ENCODE assay signal across 18 cellular contexts in genomic region chr11:18294862-18295261, GRCh38. TPM values are rescaled to one million over a fixed set of nuclear protein-coding genes. Genes with fewer than 3 reads are reported as not detected.
DNase-seq lines count a peak whose midpoint lies in the region; ATAC-seq lines count a peak whose summit lies in the region.
"Had no signal": no experiment of that assay in that cellular context is flagged by ENCODE, and none has a peak within 500 bp of the region (broad histone marks: within the 10 kb centered on the region; RNA-seq: fewer than 3 reads in every experiment).

No MANE protein-coding gene starts in this region.

- no peaks in the 10 kb centered on the region for H3K27me3 Mint-ChIP-seq in activated naive CD4-positive, alpha-beta T cell treated with anti-CD3 and anti-CD28 coated beads for 36 hours (ENCODE audit: low read depth)
- H3K27me3 Mint-ChIP-seq: CD4-positive, CD25-positive, alpha-beta regulatory T cell had no signal

- H3K27ac Mint-ChIP-seq in activated naive CD4-positive, alpha-beta T cell treated with anti-CD3 and anti-CD28 coated beads for 36 hours, result no peak overlapping the region
- H3K27ac Mint-ChIP-seq: activated T-helper 1 cell treated with anti-CD3 and anti-CD28 coated beads, Interleukin-12 subunit alpha, Interleukin-12 subunit beta, Interleukin-2, Interleukin-4 antibody, amounts not matched to agents 30 ng/mL and 10 ng/mL and 1 ng/mL, durations not matched to agents 14 hours and 24 hours and 36 hours; CD4-positive, CD25-positive, alpha-beta regulatory T cell; GM23338 had no signal

- peaks cover 2% of the 10 kb centered on the region for H3K4me1 Mint-ChIP-seq in activated naive CD4-positive, alpha-beta T cell treated with anti-CD3 and anti-CD28 coated beads for 36 hours (ENCODE audit: low read depth)
- H3K4me1 Mint-ChIP-seq: GM23338 had no signal

- intact Hi-C loops in activated naive CD4-positive, alpha-beta T cell treated with anti-CD3 and anti-CD28 coated beads for 36 hours (cut with micrococcal nuclease), result loop anchor here (2.0 kb wide), 1 partner anchor 26 kb away; no protein-coding TSS in a partner anchor

- no peaks in the 10 kb centered on the region for H3K9me3 Mint-ChIP-seq in activated naive CD4-positive, alpha-beta T cell treated with anti-CD3 and anti-CD28 coated beads for 36 hours
- H3K9me3 Mint-ChIP-seq: activated T-helper 1 cell treated with anti-CD3 and anti-CD28 coated beads, Interleukin-12 subunit alpha, Interleukin-12 subunit beta, Interleukin-2, Interleukin-4 antibody, amounts not matched to agents 30 ng/mL and 10 ng/mL and 1 ng/mL, durations not matched to agents 14 hours and 24 hours and 36 hours; CD4-positive, CD25-positive, alpha-beta regulatory T cell; GM23338 had no signal

- CTCF ChIA-PET in activated naive CD4-positive, alpha-beta T cell treated with anti-CD3 and anti-CD28 coated beads for 36 hours (lab: Charles Lee), result interaction anchor here (0.6 to 1.8 kb wide), 4 partner anchors 9 to 180 kb away, joined by 3 to 13 read pairs (median 4); no protein-coding TSS in a partner anchor

- no peak overlapping the region for H3K4me3 Mint-ChIP-seq in activated naive CD4-positive, alpha-beta T cell treated with anti-CD3 and anti-CD28 coated beads for 36 hours
- H3K4me3 Mint-ChIP-seq: activated T-helper 1 cell treated with anti-CD3 and anti-CD28 coated beads, Interleukin-12 subunit alpha, Interleukin-12 subunit beta, Interleukin-2, Interleukin-4 antibody, amounts not matched to agents 30 ng/mL and 10 ng/mL and 1 ng/mL, durations not matched to agents 14 hours and 24 hours and 36 hours; CD4-positive, CD25-positive, alpha-beta regulatory T cell; GM23338 had no signal

- DNase-seq in activated naive CD4-positive, alpha-beta T cell treated with anti-CD3 and anti-CD28 coated beads for 36 hours, result peak; percentile 10
- no peak for DNase-seq in activated naive CD4-positive, alpha-beta T cell treated with Interleukin-2 at 50 U/mL for 16 hours
- no peak for DNase-seq in stimulated activated naive CD8-positive, alpha-beta T cell treated with anti-CD3 and anti-CD28 coated beads, Interleukin-15, Interleukin-2, amounts not matched to agents 100 U/mL and 50 U/mL, for 24 hours
- no peak for DNase-seq in stimulated activated CD8-positive, alpha-beta memory T cell treated with anti-CD3 and anti-CD28 coated beads, Interleukin-4, amount 100 ng/mL, for 48 hours
- no peak for DNase-seq in NCI-H774 (lab: John Stamatoyannopoulos, UW)
- DNase-seq in DMS79 (lab: John Stamatoyannopoulos, UW), result no peak
- DNase-seq: cortex of kidney, islet precursor cell, NCI-H1105 treated with DMSO at 0.1 percent for 48 hours, NCI-H2107, NCI-H510A treated with DMSO at 0.1 percent for 48 hours had no signal

- ATAC-seq in GM19395 (IDR thresholded peaks at IDR 0.05; ENCODE audit: unreplicated experiment), result peak; percentile 88
- peak; percentile 82 for ATAC-seq in HG03097 (IDR thresholded peaks at IDR 0.05; ENCODE audit: low FRiP score, unreplicated experiment)
- peak; percentile 23 for ATAC-seq in stimulated activated naive CD8-positive, alpha-beta T cell treated with anti-CD3 and anti-CD28 coated beads, Interleukin-15, Interleukin-2, amounts not matched to agents 100 U/mL and 50 U/mL, for 24 hours
- ATAC-seq: GM23338 had no signal

- H3K36me3 Mint-ChIP-seq in activated naive CD4-positive, alpha-beta T cell treated with anti-CD3 and anti-CD28 coated beads for 36 hours (ENCODE audit: low read depth), result peaks cover 60% of the 10 kb centered on the region

RNA-seq across cellular contexts. Expression of gene HPS5, which starts 27.1 kb away (rescaled TPM):
- 10 to 100 TPM; 21.7 to 21.9 TPM for total RNA-seq in activated naive CD4-positive, alpha-beta T cell treated with anti-CD3 and anti-CD28 coated beads for 36 hours

RNA-seq across cellular contexts. Expression of gene GTF2H1, which starts 27.5 kb away (rescaled TPM):
- 10 to 100 TPM; 33.4 to 34.1 TPM for total RNA-seq in activated naive CD4-positive, alpha-beta T cell treated with anti-CD3 and anti-CD28 coated beads for 36 hours

RNA-seq across cellular contexts. Expression of gene SAA1, which starts 28.8 kb away (rescaled TPM):
- total RNA-seq in activated naive CD4-positive, alpha-beta T cell treated with anti-CD3 and anti-CD28 coated beads for 36 hours, result not detected
- total RNA-seq: activated T-helper 1 cell treated with anti-CD3 and anti-CD28 coated beads, Interleukin-12 subunit alpha, Interleukin-12 subunit beta, Interleukin-2, Interleukin-4 antibody, amounts not matched to agents 30 ng/mL and 10 ng/mL and 1 ng/mL, durations not matched to agents 14 hours and 24 hours and 36 hours; CD4-positive, CD25-positive, alpha-beta regulatory T cell; endothelial cell of umbilical vein; GM23338 had no signal

RNA-seq across cellular contexts. Expression of gene SAA2, which starts 46.4 kb away (rescaled TPM):
- total RNA-seq in activated naive CD4-positive, alpha-beta T cell treated with anti-CD3 and anti-CD28 coated beads for 36 hours, result not detected
- total RNA-seq: activated T-helper 1 cell treated with anti-CD3 and anti-CD28 coated beads, Interleukin-12 subunit alpha, Interleukin-12 subunit beta, Interleukin-2, Interleukin-4 antibody, amounts not matched to agents 30 ng/mL and 10 ng/mL and 1 ng/mL, durations not matched to agents 14 hours and 24 hours and 36 hours; endothelial cell of umbilical vein; GM23338 had no signal

RNA-seq across cellular contexts. Expression of gene SAA4, which starts 58.3 kb away (rescaled TPM):
- total RNA-seq in activated naive CD4-positive, alpha-beta T cell treated with anti-CD3 and anti-CD28 coated beads for 36 hours, result not detected
- total RNA-seq: activated T-helper 1 cell treated with anti-CD3 and anti-CD28 coated beads, Interleukin-12 subunit alpha, Interleukin-12 subunit beta, Interleukin-2, Interleukin-4 antibody, amounts not matched to agents 30 ng/mL and 10 ng/mL and 1 ng/mL, durations not matched to agents 14 hours and 24 hours and 36 hours; CD4-positive, CD25-positive, alpha-beta regulatory T cell; endothelial cell of umbilical vein; GM23338; thoracic aorta had no signal

Comparison
In these comparisons a context has a peak if more than half of its experiments do, and no peak if none do; other contexts are left out.
1. ATAC-seq: peak in every context shown above with its lines; median percentile 88 in GM19395; 82 in HG03097; 23 in stimulated activated naive CD8-positive, alpha-beta T cell treated with anti-CD3 and anti-CD28 coated beads, Interleukin-15, Interleukin-2, amounts not matched to agents 100 U/mL and 50 U/mL, for 24 hours.